In the genomic region with DNA sequence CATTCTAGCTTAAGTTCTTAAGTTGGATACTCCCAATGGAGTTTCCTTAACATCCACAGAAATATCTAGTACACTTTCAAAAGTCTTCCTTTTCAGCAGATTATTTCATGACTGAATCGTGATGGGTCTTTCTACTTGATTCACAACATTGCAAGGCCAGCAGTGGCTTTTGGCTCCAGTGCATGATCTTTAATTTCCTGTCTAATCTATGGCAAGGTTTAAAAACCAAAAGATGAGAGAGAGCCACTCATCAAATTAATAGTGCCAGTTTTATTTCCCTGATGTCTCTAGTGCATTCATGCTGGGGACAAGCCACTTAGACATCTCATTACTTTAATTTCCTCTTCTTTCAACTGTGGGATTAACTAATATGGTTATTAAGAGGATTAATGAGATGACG, we compare ENCODE assay signal across 29 cellular contexts.
"Had no signal": no experiment of that assay in that cellular context is flagged by ENCODE, and none has a peak within 500 bp of the region (broad histone marks: within the 10 kb centered on the region; RNA-seq: fewer than 3 reads in every experiment).

No MANE protein-coding gene starts in this region.

- H3K36me3 ChIP-seq: colonic mucosa, esophagus squamous epithelium, left ventricle myocardium inferior, neutrophil, ovary, sigmoid colon, thoracic aorta had no signal

- H3K4me3 ChIP-seq: body of pancreas, colonic mucosa, esophagus squamous epithelium, left ventricle myocardium inferior, lung, ovary, sigmoid colon, thoracic aorta had no signal

- H3K4me3 Mint-ChIP-seq: activated naive CD8-positive, alpha-beta T cell; nephron progenitor cell; stimulated activated effector memory CD8-positive, alpha-beta T cell treated with anti-CD3 and anti-CD28 coated beads, Interleukin-12 subunit alpha, Interleukin-12 subunit beta, amount 100 ng/mL, for 72 hours; stimulated activated naive CD8-positive, alpha-beta T cell treated with anti-CD3 and anti-CD28 coated beads, Interleukin-15, Interleukin-2, amounts not matched to agents 100 ng/mL and 50 ng/mL, for 24 hours had no signal

- H3K4me1 Mint-ChIP-seq: nephron progenitor cell; stimulated activated effector memory CD8-positive, alpha-beta T cell treated with anti-CD3 and anti-CD28 coated beads, Interleukin-12 subunit alpha, Interleukin-12 subunit beta, amount 100 ng/mL, for 72 hours had no signal

- H3K27ac Mint-ChIP-seq: activated naive CD8-positive, alpha-beta T cell; nephron progenitor cell; progenitor cell of endocrine pancreas; stimulated activated effector memory CD8-positive, alpha-beta T cell treated with anti-CD3 and anti-CD28 coated beads, Interleukin-12 subunit alpha, Interleukin-12 subunit beta, amount 100 ng/mL, for 72 hours; stimulated activated naive CD8-positive, alpha-beta T cell treated with anti-CD3 and anti-CD28 coated beads, Interleukin-15, Interleukin-2, amounts not matched to agents 100 ng/mL and 50 ng/mL, for 24 hours had no signal

- H3K4me1 ChIP-seq: body of pancreas, colonic mucosa, esophagus squamous epithelium, left ventricle myocardium inferior, sigmoid colon had no signal

- H3K9me3 ChIP-seq: body of pancreas, colonic mucosa, esophagus squamous epithelium, left ventricle myocardium inferior, neutrophil, ovary, sigmoid colon, thoracic aorta had no signal

- ATAC-seq: body of pancreas; stimulated activated effector memory CD8-positive, alpha-beta T cell treated with anti-CD3 and anti-CD28 coated beads, Interleukin-12 subunit alpha, Interleukin-12 subunit beta, amount 100 ng/mL, for 72 hours had no signal

- H3K36me3 Mint-ChIP-seq: activated naive CD8-positive, alpha-beta T cell; stimulated activated effector memory CD8-positive, alpha-beta T cell treated with anti-CD3 and anti-CD28 coated beads, Interleukin-12 subunit alpha, Interleukin-12 subunit beta, amount 100 ng/mL, for 72 hours had no signal

- H3K27me3 ChIP-seq: body of pancreas, colonic mucosa, esophagus squamous epithelium, neutrophil, ovary, sigmoid colon had no signal

- H3K9me3 Mint-ChIP-seq: stimulated activated effector memory CD8-positive, alpha-beta T cell treated with anti-CD3 and anti-CD28 coated beads, Interleukin-12 subunit alpha, Interleukin-12 subunit beta, amount 100 ng/mL, for 72 hours; stimulated activated naive CD8-positive, alpha-beta T cell treated with anti-CD3 and anti-CD28 coated beads, Interleukin-15, Interleukin-2, amounts not matched to agents 100 ng/mL and 50 ng/mL, for 24 hours had no signal

- H3K27ac ChIP-seq: body of pancreas, colonic mucosa, epithelial cell of prostate, esophagus squamous epithelium, left ventricle myocardium inferior, neutrophil, ovary, sigmoid colon, thoracic aorta had no signal

- DNase-seq: activated CD4-positive, alpha-beta T cell treated with anti-CD3 and anti-CD28 coated beads for 4 hours; activated CD4-positive, alpha-beta T cell treated with anti-CD3 and anti-CD28 coated beads, Interleukin-2, amount 50 U/mL, for 4 hours; activated CD8-positive, alpha-beta memory T cell treated with anti-CD3 and anti-CD28 coated beads for 24 hours; activated effector memory CD4-positive, alpha-beta T cell treated with Interleukin-2 at 50 U/mL for 16 hours; activated naive CD4-positive, alpha-beta T cell treated with Interleukin-2 at 50 U/mL for 16 hours; anterior cingulate cortex; body of pancreas; cerebellar nuclear complex; colonic mucosa; effector CD8-positive, alpha-beta T cell; esophagus squamous epithelium; foreskin melanocyte; left ventricle myocardium inferior; mesendoderm; nephron progenitor cell; ovary; retina; sigmoid colon; small intestine; stimulated activated CD4-positive, alpha-beta T cell treated with anti-CD3 and anti-CD28 coated beads, Interleukin-4, amount 100 ng/mL, for 24 hours; trophoblast cell had no signal

- H3K27me3 Mint-ChIP-seq: activated naive CD8-positive, alpha-beta T cell had no signal
